Comparison of ENCODE assay signal across 8 cellular contexts in genomic region chr3:51966486-51966885, GRCh38. TPM values are rescaled to one million over a fixed set of nuclear protein-coding genes. Genes with fewer than 3 reads are reported as not detected.
DNase-seq lines count a peak whose midpoint lies in the region; ATAC-seq and TF ChIP-seq lines count a peak whose summit lies in the region.

No MANE protein-coding gene starts in this region.

- no peak for DNase-seq in AG04449 (ENCODE audit: low read depth, low spot score)
- no peak for DNase-seq in naive thymus-derived CD8-positive, alpha-beta T cell
- DNase-seq in stimulated activated CD4-positive, alpha-beta T cell treated with anti-CD3 and anti-CD28 coated beads, Interleukin-2, amount 100 ng/mL, for 24 hours = no peak
- DNase-seq in NCI-H1930 (lab: John Stamatoyannopoulos, UW) = no peak
- no peak for DNase-seq in DMS79 (lab: John Stamatoyannopoulos, UW)
- DNase-seq in NCI-H774 (lab: John Stamatoyannopoulos, UW) = no peak

- no peak for ATAC-seq in naive thymus-derived CD8-positive, alpha-beta T cell

- H3K27me3 Mint-ChIP-seq in dendritic cell treated with granulocyte-macrophage colony-stimulating factor and Interleukin-4, amounts not matched to agents 40 ng/mL and 50 ng/mL, for 4 days = peaks cover 70% of the 10 kb centered on the region
- H3K27me3 Mint-ChIP-seq in naive thymus-derived CD8-positive, alpha-beta T cell = no peaks in the 10 kb centered on the region

- intact Hi-C loops in dendritic cell treated with granulocyte-macrophage colony-stimulating factor and Interleukin-4, amounts not matched to agents 40 ng/mL and 50 ng/mL, for 4 days (cut with micrococcal nuclease) = no loop called here

- H3K36me3 Mint-ChIP-seq in dendritic cell treated with granulocyte-macrophage colony-stimulating factor and Interleukin-4, amounts not matched to agents 40 ng/mL and 50 ng/mL, for 4 days (ENCODE audit: low read depth) = peaks cover 12% of the 10 kb centered on the region
- H3K36me3 Mint-ChIP-seq in naive thymus-derived CD8-positive, alpha-beta T cell = no peaks in the 10 kb centered on the region

- peak overlapping the region; percentile 51; the same call in 1 of the 2 replicates for H3K9ac ChIP-seq in KMS-11

- CTCF ChIA-PET in AG04449 (lab: Yijun Ruan, JAX) = interaction anchor here (1.3 to 1.6 kb wide), 3 partner anchors 18 to 25 kb away, joined by 3 to 6 read pairs (median 4); partner anchors contain the start of gene RRP9

- H3K4me3 ChIP-seq in AG04449 (ENCODE audit: low read depth, low read length) = peak overlapping the region; percentile 80
- H3K4me3 ChIP-seq in KMS-11 (IDR thresholded peaks at IDR 0.05; ENCODE audit: insufficient read depth, low read depth, low read length) = no peak overlapping the region

- TF ChIP-seq CTCF in AG04449 (IDR thresholded peaks at IDR 0.05; ENCODE audit: insufficient read depth, low read length, missing control alignments) = no peak
- TF ChIP-seq CTCF in KMS-11 (conservative IDR thresholded peaks at IDR 0.05; ENCODE audit: low read depth, low read length) = no peak

- POLR2A ChIA-PET in AG04449 (lab: Yijun Ruan, JAX) = interaction anchor here (2.9 kb wide), 1 partner anchor 25 kb away, joined by 10 read pairs; the partner anchor contains the start of genes PARP3 and RRP9
- POLR2A ChIA-PET in naive thymus-derived CD8-positive, alpha-beta T cell (lab: Charles Lee) = interaction anchor here (1.2 to 1.3 kb wide), 4 partner anchors 8 to 29 kb away, joined by 3 to 4 read pairs (median 4); partner anchors contain the start of genes ABHD14B, PARP3, RPL29 and RRP9

- peak overlapping the region; percentile 67; the same call in 1 of the 2 replicates for H2AFZ ChIP-seq in KMS-11 (ENCODE audit: low read depth)

- peak overlapping the region; percentile 65 for H3K4me3 Mint-ChIP-seq in dendritic cell treated with granulocyte-macrophage colony-stimulating factor and Interleukin-4, amounts not matched to agents 40 ng/mL and 50 ng/mL, for 4 days
- peak overlapping the region; percentile 67 to 89 (median 81) for H3K4me3 Mint-ChIP-seq in naive thymus-derived CD8-positive, alpha-beta T cell

- H3K27ac Mint-ChIP-seq in dendritic cell treated with granulocyte-macrophage colony-stimulating factor and Interleukin-4, amounts not matched to agents 40 ng/mL and 50 ng/mL, for 4 days = no peak overlapping the region
- peak overlapping the region in 7 of 10 donors; percentile 37 to 94 (median 72) for H3K27ac Mint-ChIP-seq in naive thymus-derived CD8-positive, alpha-beta T cell

- H3K9me3 Mint-ChIP-seq in dendritic cell treated with granulocyte-macrophage colony-stimulating factor and Interleukin-4, amounts not matched to agents 40 ng/mL and 50 ng/mL, for 4 days = no peaks in the 10 kb centered on the region
- H3K9me3 Mint-ChIP-seq in naive thymus-derived CD8-positive, alpha-beta T cell = no peaks in the 10 kb centered on the region

- no peaks in the 10 kb centered on the region for H3K27me3 ChIP-seq in KMS-11 (ENCODE audit: insufficient read depth, low read depth)

- no peaks in the 10 kb centered on the region for H4K20me1 ChIP-seq in KMS-11 (ENCODE audit: insufficient read depth)

- no peaks in the 10 kb centered on the region for H3K4me1 ChIP-seq in KMS-11 (ENCODE audit: low read depth, poor library complexity, severe bottlenecking)

- H3K79me2 ChIP-seq in KMS-11 (ENCODE audit: insufficient read depth, low read depth) = no peaks in the 10 kb centered on the region

- no peak overlapping the region for H3K27ac ChIP-seq in KMS-11

- H3K4me2 ChIP-seq in KMS-11 = peak overlapping the region; percentile 48

- peaks cover 28% of the 10 kb centered on the region for H3K4me1 Mint-ChIP-seq in dendritic cell treated with granulocyte-macrophage colony-stimulating factor and Interleukin-4, amounts not matched to agents 40 ng/mL and 50 ng/mL, for 4 days (ENCODE audit: low read depth)
- peaks cover 13 to 41% (median 28%) of the 10 kb centered on the region in 4 donors for H3K4me1 Mint-ChIP-seq in naive thymus-derived CD8-positive, alpha-beta T cell

- H3K36me3 ChIP-seq in KMS-11 (ENCODE audit: insufficient read depth) = no peaks in the 10 kb centered on the region

RNA-seq across cellular contexts. Expression of gene PCBP4, which starts 0.8 kb away (rescaled TPM):
- total RNA-seq in naive thymus-derived CD8-positive, alpha-beta T cell = 1 to 10 TPM; 8.3 to 9.4 TPM
- polyA plus RNA-seq in naive thymus-derived CD8-positive, alpha-beta T cell = 10 to 100 TPM in 1 of 3 donors, 1 to 10 TPM in 2; 2.4 to 10.9 (median 5.3) TPM

RNA-seq across cellular contexts. Expression of gene ABHD14B, which starts 7.4 kb away (rescaled TPM):
- total RNA-seq in naive thymus-derived CD8-positive, alpha-beta T cell = 10 to 100 TPM; 56.4 to 60.4 TPM
- polyA plus RNA-seq in naive thymus-derived CD8-positive, alpha-beta T cell = 10 to 100 TPM; 69.3 to 84.6 (median 73.2) TPM

RNA-seq across cellular contexts. Expression of gene ABHD14A, which starts 8.4 kb away (rescaled TPM):
- 10 to 100 TPM; 17.7 to 22.1 TPM for total RNA-seq in naive thymus-derived CD8-positive, alpha-beta T cell
- 100 to 1,000 TPM in 1 of 3 donors, 10 to 100 TPM in 2; 94.6 to 100 (median 94.9) TPM for polyA plus RNA-seq in naive thymus-derived CD8-positive, alpha-beta T cell

RNA-seq across cellular contexts. Expression of gene GPR62, which starts 11.3 kb away (rescaled TPM):
- not detected for total RNA-seq in naive thymus-derived CD8-positive, alpha-beta T cell
- polyA plus RNA-seq in naive thymus-derived CD8-positive, alpha-beta T cell = not detected

RNA-seq across cellular contexts. Expression of gene ACY1, which starts 16.8 kb away (rescaled TPM):
- total RNA-seq in naive thymus-derived CD8-positive, alpha-beta T cell = 10 to 100 TPM; 14.1 to 15.8 TPM
- polyA plus RNA-seq in naive thymus-derived CD8-positive, alpha-beta T cell = 10 to 100 TPM; 18.5 to 28.5 (median 18.6) TPM
